20 cellular contexts compared by ENCODE assay signal in the genomic region with DNA sequence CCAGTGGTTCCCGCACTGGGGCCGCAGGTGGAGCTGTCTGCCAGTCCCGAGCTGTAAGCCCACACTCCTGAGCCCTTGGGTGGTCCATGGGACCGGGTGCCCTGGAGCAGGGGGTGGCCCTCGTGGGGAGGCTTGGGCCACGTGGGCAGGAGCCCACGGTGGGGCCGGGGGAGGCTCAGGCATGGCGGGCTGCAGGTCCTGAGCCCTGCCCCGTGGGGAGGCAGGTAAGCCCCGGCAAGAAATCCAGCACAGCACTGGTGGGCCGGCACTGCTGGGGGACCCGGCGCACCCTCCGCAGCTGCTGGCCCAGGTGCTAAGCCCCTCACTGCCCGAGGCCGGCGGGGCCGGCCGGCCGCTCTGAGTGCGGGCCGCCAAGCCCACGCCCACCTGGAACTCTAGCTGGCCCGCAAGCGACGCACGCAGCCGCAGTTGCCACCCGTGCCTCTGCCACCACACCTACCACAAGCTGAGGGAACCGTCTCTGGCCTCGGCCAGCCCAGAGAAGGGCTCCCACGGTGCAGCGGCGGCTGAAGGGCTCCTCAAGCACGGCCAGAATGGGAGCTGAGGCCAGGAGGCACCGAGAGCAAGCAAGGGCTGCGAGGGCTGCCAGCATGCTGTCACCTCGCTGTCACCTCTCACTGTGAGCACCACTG. TPM values are rescaled to one million over a fixed set of nuclear protein-coding genes. Genes with fewer than 3 reads are reported as not detected.
A peak's percentile ranks its signal among the peaks of the same experiment; 100 is the strongest.
DNase-seq lines count a peak whose midpoint lies in the region; ATAC-seq, FAIRE-seq and TF ChIP-seq lines count a peak whose summit lies in the region.
"Had no signal": no experiment of that assay in that cellular context is flagged by ENCODE, and none has a peak within 500 bp of the region (broad histone marks: within the 10 kb centered on the region; RNA-seq: fewer than 3 reads in every experiment).

No MANE protein-coding gene starts in this region.

- H3K27ac ChIP-seq in DND-41 (ENCODE audit: low read length): no peak overlapping the region
- no peak overlapping the region for H3K27ac ChIP-seq in kidney (ENCODE audit: low read depth in 2 of 2, low read length in 2 of 2)
- no peak overlapping the region for H3K27ac ChIP-seq in neuronal stem cell (replicated peaks; ENCODE audit: low read length)
- no peak overlapping the region for H3K27ac ChIP-seq in GM23248

- H3K9ac ChIP-seq in DND-41 (ENCODE audit: low read depth, low read length) (no peak overlapping the region), kidney (ENCODE audit: low read length in 2 of 2) (no peak overlapping the region), neuronal stem cell (ENCODE audit: low read depth, low read length, poor library complexity) (no peak overlapping the region), GM23248 (no peak overlapping the region)

- no peaks in the 10 kb centered on the region for H3K9me3 ChIP-seq in DND-41 (ENCODE audit: insufficient read depth, low read length, severe bottlenecking)
- no peaks in the 10 kb centered on the region for H3K9me3 ChIP-seq in kidney (ENCODE audit: control insufficient read depth in 1 of 2, low read length in 2 of 2)
- H3K9me3 ChIP-seq in neuronal stem cell (replicated peaks in 1 of 2; ENCODE audit: control insufficient read depth in 2 of 2, insufficient read depth in 1 of 2, low read depth in 1 of 2, low read length in 2 of 2): no peaks in the 10 kb centered on the region
- H3K9me3 ChIP-seq in GM23248 (ENCODE audit: low read depth): no peaks in the 10 kb centered on the region

- H4K8ac ChIP-seq in neuronal stem cell (ENCODE audit: low read depth, low read length): no peak overlapping the region

- H3K79me2 ChIP-seq in DND-41 (ENCODE audit: insufficient read depth, low read length) (peaks cover 30% of the 10 kb centered on the region), GM23248 (ENCODE audit: insufficient read depth) (peaks cover 28% of the 10 kb centered on the region)

- H3K23ac ChIP-seq in neuronal stem cell (ENCODE audit: low read depth, low read length, poor library complexity): no peak overlapping the region

- no peak for FAIRE-seq in kidney (lab: Jason Lieb, UNC)
- FAIRE-seq: D721Med, GM19239, H54 had no signal

- H3K14ac ChIP-seq in neuronal stem cell (ENCODE audit: low read length): no peak overlapping the region

- no peak overlapping the region for H2BK5ac ChIP-seq in neuronal stem cell (ENCODE audit: low read length)

- peaks cover 9% of the 10 kb centered on the region; the same call in 1 of the 2 replicates for H4K20me1 ChIP-seq in DND-41 (ENCODE audit: insufficient read depth, low read length)
- no peaks in the 10 kb centered on the region for H4K20me1 ChIP-seq in GM23248 (ENCODE audit: insufficient read depth)

- H3K4me3 ChIP-seq in DND-41 (ENCODE audit: low read depth in 1 of 2, low read length in 2 of 2) (no peak overlapping the region), kidney (ENCODE audit: low read length in 2 of 2) (no peak overlapping the region), neuronal stem cell (ENCODE audit: low read length in 2 of 2) (peak overlapping the region in 1 of 2 donors; percentile 2), GM23248 (no peak overlapping the region)

- ATAC-seq in DND-41 (ENCODE audit: insufficient read depth, low read depth): no peak

- H2AK5ac ChIP-seq in neuronal stem cell (ENCODE audit: low read depth, low read length): peak overlapping the region; percentile 15

- DNase-seq in activated gamma-delta T cell (lab: John Stamatoyannopoulos, UW) (peak; percentile 8), activated gamma-delta T cell treated with Interleukin-2 at 50 U/mL for 16 hours (no peak), DND-41 (no peak), kidney (peak; percentile 73), neuronal stem cell (ENCODE audit: low spot score) (no peak), GM23248 (no peak), hippocampal formation (lab: John Stamatoyannopoulos, UW) (no peak)
- no peak for DNase-seq in activated T-cell treated with anti-CD3 and anti-CD28 coated beads, Interleukin-2, amount 50 U/mL, for 48 hours
- DNase-seq: DMS53, EL, GF-D8, Kasumi-1, NCI-H1417, NCI-H1694 treated with DMSO at 0.1 percent for 48 hours, NCI-H446, NCI-H526, SHP77 treated with DMSO at 0.1 percent for 48 hours had no signal

- no peak overlapping the region for H3K4ac ChIP-seq in neuronal stem cell (ENCODE audit: low read length)

- no CpG with 5 or more reads among the region's 39 CpGs for WGBS in neuronal stem cell (ENCODE audit: extremely low coverage in 2 of 2, insufficient read length in 2 of 2, insufficient replicate concordance in 1 of 2), 2 donors
- WGBS in GM23248 (ENCODE audit: low coverage in 1 of 2, low lambda C conversion rate in 2 of 2, missing lambda C conversion rate in 2 of 2), 2 experiments: 95 to 98% methylated on average over 27 to 29 of the region's 39 CpGs

- no peaks in the 10 kb centered on the region for H3K27me3 ChIP-seq in DND-41 (ENCODE audit: insufficient read depth, low read length, poor library complexity)
- no peaks in the 10 kb centered on the region for H3K27me3 ChIP-seq in neuronal stem cell (ENCODE audit: control insufficient read depth in 3 of 3, insufficient read depth in 3 of 3, low read depth in 1 of 3, low read length in 3 of 3)
- no peaks in the 10 kb centered on the region for H3K27me3 ChIP-seq in GM23248 (replicated peaks; ENCODE audit: insufficient read depth)

- no peak overlapping the region for H4K91ac ChIP-seq in neuronal stem cell (ENCODE audit: low read depth, low read length, poor library complexity)

- no peaks in the 10 kb centered on the region; the same call in 1 of the 2 replicates for H3K36me3 ChIP-seq in DND-41 (ENCODE audit: insufficient read depth, low read length)
- no peaks in the 10 kb centered on the region for H3K36me3 ChIP-seq in kidney (ENCODE audit: control insufficient read depth in 1 of 2, insufficient read depth in 2 of 2, low read length in 2 of 2)
- H3K36me3 ChIP-seq in neuronal stem cell (replicated peaks in 1 of 2; ENCODE audit: control insufficient read depth in 2 of 2, insufficient read depth in 2 of 2, low read length in 2 of 2): no peaks in the 10 kb centered on the region
- no peaks in the 10 kb centered on the region for H3K36me3 ChIP-seq in GM23248 (ENCODE audit: low read depth)

- H3F3A ChIP-seq in GM23248 (ENCODE audit: insufficient read depth): peaks cover 9% of the 10 kb centered on the region; the same call in 1 of the 2 replicates

- H2BK15ac ChIP-seq in neuronal stem cell (ENCODE audit: low read length): no peak overlapping the region

- no peak for TF ChIP-seq CTCF in DND-41 (IDR thresholded peaks at IDR 0.05; ENCODE audit: borderline replicate concordance, extremely low read depth, low read length, poor library complexity, severe bottlenecking)
- no peak for TF ChIP-seq CTCF in kidney (IDR thresholded peaks at IDR 0.05; ENCODE audit: borderline replicate concordance, extremely low read depth, insufficient read depth)

- in situ Hi-C loops in GM23248 (cut with MboI): no loop called here

- H3K4me1 ChIP-seq in DND-41 (ENCODE audit: insufficient read depth, low read length): peaks cover 32% of the 10 kb centered on the region
- no peaks in the 10 kb centered on the region for H3K4me1 ChIP-seq in kidney (ENCODE audit: control insufficient read depth in 1 of 2, insufficient read depth in 1 of 2, low read depth in 1 of 2, low read length in 2 of 2)
- H3K4me1 ChIP-seq in neuronal stem cell (ENCODE audit: control insufficient read depth in 2 of 2, insufficient read depth in 1 of 2, low read depth in 1 of 2, low read length in 2 of 2): no peaks in the 10 kb centered on the region
- peaks cover 7% of the 10 kb centered on the region; the same call in 1 of the 2 replicates for H3K4me1 ChIP-seq in GM23248 (ENCODE audit: insufficient read depth)

- H3K18ac ChIP-seq in neuronal stem cell (ENCODE audit: low read length): no peak overlapping the region

- peaks cover 2% of the 10 kb centered on the region for H3K79me1 ChIP-seq in neuronal stem cell (ENCODE audit: low read depth, low read length)

- H2AFZ ChIP-seq in DND-41 (ENCODE audit: low read depth, low read length) (peak overlapping the region; percentile 42; the same call in 1 of the 2 replicates), neuronal stem cell (ENCODE audit: low read length) (no peak overlapping the region), GM23248 (no peak overlapping the region)

- H3K9me2 ChIP-seq in GM23248 (ENCODE audit: insufficient read depth): no peaks in the 10 kb centered on the region

- H3K4me2 ChIP-seq in DND-41 (ENCODE audit: insufficient read depth, low read length) (no peak overlapping the region), neuronal stem cell (ENCODE audit: insufficient read depth, low read length, poor library complexity, severe bottlenecking) (no peak overlapping the region), GM23248 (ENCODE audit: unreplicated experiment) (no peak overlapping the region)

- intact Hi-C loops in kidney (cut with DNase I): no loop called here

- no peak overlapping the region for H2BK12ac ChIP-seq in neuronal stem cell (ENCODE audit: low read length)

- no peak overlapping the region for H2BK120ac ChIP-seq in neuronal stem cell (ENCODE audit: low read depth, low read length)

RNA-seq across cellular contexts. Expression of a gene that starts 2.0 kb away (rescaled TPM):
- total RNA-seq in kidney: 33.8 TPM
- polyA plus RNA-seq in kidney (ENCODE audit: insufficient read depth, low read depth, low replicate concordance) (22.7 TPM), GM23248 (2016; fragmentation: Nextera tagmentation; extraction: Ambion mirVana) (33.3 and 35.9 TPM in 2 replicates)
- polyA plus RNA-seq in neuronal stem cell (2013, experiment 1 of 2): 39.0 TPM
- 38.7 TPM for polyA plus RNA-seq in neuronal stem cell (2013, experiment 2 of 2)
- total RNA-seq in GM23248 (2014; rRNA removed; shearing (Covaris generic)): 43.4 and 59.2 TPM in 2 replicates

Comparison
In these comparisons a context has a peak if more than half of its experiments do, and no peak if none do; other contexts are left out.
1. DNase-seq: peak in activated gamma-delta T cell (single experiment) and kidney (single experiment); none in activated gamma-delta T cell treated with Interleukin-2 at 50 U/mL for 16 hours (single experiment), DND-41 (single experiment), neuronal stem cell (single experiment), activated T-cell treated with anti-CD3 and anti-CD28 coated beads, Interleukin-2, amount 50 U/mL, for 48 hours (0 of 2), GM23248 (single experiment) and hippocampal formation (0 of 2).